Comparison of ENCODE assay signal across 28 cellular contexts in genomic region chr11:66983275-66983924, GRCh38. TPM values are rescaled to one million over a fixed set of nuclear protein-coding genes. Genes with fewer than 3 reads are reported as not detected.
"Had no signal": no experiment of that assay in that cellular context is flagged by ENCODE, and none has a peak within 500 bp of the region (broad histone marks: within the 10 kb centered on the region; RNA-seq: fewer than 3 reads in every experiment).

No MANE protein-coding gene starts in this region.

- H3K4me3 ChIP-seq: adrenal gland, heart left ventricle, lower lobe of right lung, neural progenitor cell, sigmoid colon, upper lobe of left lung had no signal

- H3K4me1 ChIP-seq: neural progenitor cell had no signal

- DNase-seq: activated B cell treated with CpG ODN at 0.5 μM for 24 hours; activated CD4-positive, alpha-beta T cell treated with anti-CD3 and anti-CD28 coated beads for 36 hours; activated CD4-positive, alpha-beta T cell treated with anti-CD3 and anti-CD28 coated beads, Interleukin-2, amount 50 U/mL, for 4 hours; activated CD8-positive, alpha-beta memory T cell treated with anti-CD3 and anti-CD28 coated beads, Interleukin-2, amount 50 U/mL, for 48 hours; activated naive CD4-positive, alpha-beta T cell; activated T-cell treated with anti-CD3 and anti-CD28 coated beads, Interleukin-2, amount 50 U/mL, for 4 hours; cortex of kidney; heart left ventricle; naive thymus-derived CD8-positive, alpha-beta T cell; sigmoid colon; stimulated activated CD4-positive, alpha-beta T cell treated with anti-CD3 and anti-CD28 coated beads, Interleukin-4, amount 100 ng/mL, for 1 hour; stimulated activated naive CD8-positive, alpha-beta T cell treated with anti-CD3 and anti-CD28 coated beads, Interleukin-15, Interleukin-2, amounts not matched to agents 100 U/mL and 50 U/mL, for 24 hours; T1000 had no signal

- ATAC-seq: activated CD4-positive, alpha-beta T cell treated with anti-CD3 and anti-CD28 coated beads for 36 hours; activated T-cell treated with anti-CD3 and anti-CD28 coated beads, Interleukin-2, amount 50 U/mL, for 4 hours; naive thymus-derived CD8-positive, alpha-beta T cell; stimulated activated naive CD8-positive, alpha-beta T cell treated with anti-CD3 and anti-CD28 coated beads, Interleukin-15, Interleukin-2, amounts not matched to agents 100 U/mL and 50 U/mL, for 24 hours had no signal

- H3K4me2 ChIP-seq: neural progenitor cell had no signal

- H3K27ac ChIP-seq: adrenal gland, heart left ventricle, lower lobe of right lung, neural progenitor cell, sigmoid colon, upper lobe of left lung had no signal

- H3K27me3 ChIP-seq: adrenal gland, heart left ventricle, neural progenitor cell, sigmoid colon, upper lobe of left lung had no signal

- H3K36me3 ChIP-seq: adrenal gland, heart left ventricle, lower lobe of right lung, neural progenitor cell, sigmoid colon, upper lobe of left lung had no signal

- H3K9ac ChIP-seq: neural progenitor cell had no signal

RNA-seq across cellular contexts. Expression of gene C11orf86, which starts 8.3 kb away (rescaled TPM):
- total RNA-seq: activated B cell treated with CpG ODN at 0.5 μM for 24 hours; activated CD4-positive, alpha-beta T cell treated with anti-CD3 and anti-CD28 coated beads for 36 hours; activated CD8-positive, alpha-beta memory T cell treated with anti-CD3 and anti-CD28 coated beads for 36 hours; activated T-cell treated with anti-CD3 and anti-CD28 coated beads, Interleukin-2, amount 50 U/mL, for 4 hours; activated T-helper 2 cell treated with anti-CD3 and anti-CD28 coated beads, Interferon-gamma antibody, Interleukin-2, Interleukin-4, amounts not matched to agents 10 μg/mL and 5 μg/mL and 100 μg/mL, durations not matched to agents 14 hours and 24 hours and 36 hours; cerebellum; epithelial cell of proximal tubule; fibroblast of villous mesenchyme; heart left ventricle; lower lobe of right lung; mesothelial cell of epicardium; naive thymus-derived CD8-positive, alpha-beta T cell; omental fat pad; posterior vena cava; renal cortical epithelial cell; sigmoid colon; subcutaneous adipose tissue; T-helper 1 cell treated with Interleukin-12 subunit alpha and Interleukin-12 subunit beta and Interleukin-4 antibody, amounts not matched to agents 30 ng/mL and 1 ng/mL, for 36 hours; upper lobe of left lung had no signal

RNA-seq across cellular contexts. Expression of gene SYT12, which starts 39.5 kb away (rescaled TPM):
- total RNA-seq: activated B cell treated with CpG ODN at 0.5 μM for 24 hours; activated CD8-positive, alpha-beta memory T cell treated with anti-CD3 and anti-CD28 coated beads for 36 hours; activated T-helper 2 cell treated with anti-CD3 and anti-CD28 coated beads, Interferon-gamma antibody, Interleukin-2, Interleukin-4, amounts not matched to agents 10 μg/mL and 5 μg/mL and 100 μg/mL, durations not matched to agents 14 hours and 24 hours and 36 hours; lower lobe of right lung; naive thymus-derived CD8-positive, alpha-beta T cell; sigmoid colon; T-helper 1 cell treated with Interleukin-12 subunit alpha and Interleukin-12 subunit beta and Interleukin-4 antibody, amounts not matched to agents 30 ng/mL and 1 ng/mL, for 36 hours had no signal
